In genomic region chr2:88880441-88880953, GRCh38 we compare ENCODE assay signal across 8 cellular contexts.
DNase-seq lines count a peak whose midpoint lies in the region; ATAC-seq and TF ChIP-seq lines count a peak whose summit lies in the region.

No MANE protein-coding gene starts in this region.

- peaks cover 9% of the 10 kb centered on the region for H3K4me1 Mint-ChIP-seq in CD14-positive monocyte

- H3K27ac Mint-ChIP-seq in CD14-positive monocyte, result no peak overlapping the region

- peak; percentile 93 for TF ChIP-seq CTCF in CD14-positive monocyte (IDR thresholded peaks at IDR 0.05)

- ATAC-seq in GM18868 (IDR thresholded peaks at IDR 0.05; ENCODE audit: unreplicated experiment), result peak; percentile 54
- no peak for ATAC-seq in HG03045 (IDR thresholded peaks at IDR 0.05; ENCODE audit: unreplicated experiment)
- ATAC-seq in GM21423 (IDR thresholded peaks at IDR 0.05; ENCODE audit: unreplicated experiment), result no peak

- peaks cover 0 to 4% (median 1%) of the 10 kb centered on the region in 3 donors for H3K27me3 Mint-ChIP-seq in CD14-positive monocyte (ENCODE audit: low read depth in 3 of 3)

- no peak for DNase-seq in CD14-positive monocyte (ENCODE audit: low spot score)
- peak; percentile 95 for DNase-seq in NAMALWA (ENCODE audit: low spot score)
- DNase-seq in SW 1271 (lab: John Stamatoyannopoulos, UW), result peak; percentile 17 to 71
- DNase-seq in epidermal melanocyte (ENCODE audit: insufficient read length, low spot score), result peak; percentile 31
- DNase-seq in myocyte (ENCODE audit: low read depth), result peak; percentile 72

- H3K36me3 Mint-ChIP-seq in CD14-positive monocyte, result no peaks in the 10 kb centered on the region

- peak overlapping the region in 1 of 2 donors; percentile 59 for H3K4me3 Mint-ChIP-seq in CD14-positive monocyte

- intact Hi-C loops in CD14-positive monocyte (cut with micrococcal nuclease), result loop anchor here in 1 of 2 donors (10.0 kb wide), 1 partner anchor 54 kb away; no protein-coding TSS in a partner anchor

- H3K9me3 Mint-ChIP-seq in CD14-positive monocyte, result peaks cover 0 to 2% (median 0%) of the 10 kb centered on the region in 7 donors
